In genomic region chr16:64089697-64090096, GRCh38 we compare ENCODE assay signal across 8 cellular contexts.
DNase-seq lines count a peak whose midpoint lies in the region; ATAC-seq and TF ChIP-seq lines count a peak whose summit lies in the region.

No MANE protein-coding gene starts in this region.

- H3K9me3 Mint-ChIP-seq in WTC11, result no peaks in the 10 kb centered on the region
- peaks cover 15% of the 10 kb centered on the region for H3K9me3 Mint-ChIP-seq in activated naive CD4-positive, alpha-beta T cell treated with anti-CD3 and anti-CD28 coated beads for 36 hours
- peaks cover 4 to 13% of the 10 kb centered on the region in 2 donors for H3K9me3 Mint-ChIP-seq in natural killer cell

- H3K27me3 ChIP-seq in AG04450 (ENCODE audit: control insufficient read depth, insufficient read depth, low read length), result no peaks in the 10 kb centered on the region
- no peaks in the 10 kb centered on the region for H3K27me3 ChIP-seq in kidney epithelial cell (ENCODE audit: control insufficient read depth, insufficient read depth, low read length)

- no peaks in the 10 kb centered on the region for H3K9me3 ChIP-seq in AG04450 (ENCODE audit: control insufficient read depth, insufficient read depth, low read length)

- no peaks in the 10 kb centered on the region for H3K36me3 ChIP-seq in kidney epithelial cell (ENCODE audit: control insufficient read depth, insufficient read depth, low read length)

- H3K27me3 Mint-ChIP-seq in WTC11 (ENCODE audit: low read depth) (no peaks in the 10 kb centered on the region), natural killer cell (ENCODE audit: low read depth in 2 of 2) (no peaks in the 10 kb centered on the region)
- H3K27me3 Mint-ChIP-seq in activated naive CD4-positive, alpha-beta T cell treated with anti-CD3 and anti-CD28 coated beads for 36 hours (ENCODE audit: low read depth), result no peaks in the 10 kb centered on the region

- POLR2A ChIA-PET in AG04450 (lab: Yijun Ruan, JAX), result no interaction called here
- POLR2A ChIA-PET in WTC11 (lab: Charles Lee), result no interaction called here

- H3K4me1 Mint-ChIP-seq in WTC11, result peaks cover 6% of the 10 kb centered on the region
- no peaks in the 10 kb centered on the region for H3K4me1 Mint-ChIP-seq in activated naive CD4-positive, alpha-beta T cell treated with anti-CD3 and anti-CD28 coated beads for 36 hours (ENCODE audit: low read depth)
- no peaks in the 10 kb centered on the region for H3K4me1 Mint-ChIP-seq in natural killer cell

- H3K36me3 Mint-ChIP-seq in WTC11, result no peaks in the 10 kb centered on the region
- H3K36me3 Mint-ChIP-seq in activated naive CD4-positive, alpha-beta T cell treated with anti-CD3 and anti-CD28 coated beads for 36 hours (ENCODE audit: low read depth), result no peaks in the 10 kb centered on the region
- no peaks in the 10 kb centered on the region for H3K36me3 Mint-ChIP-seq in natural killer cell

- CTCF ChIA-PET in AG04450 (lab: Charles Lee), result interaction anchor here (0.6 to 0.9 kb wide), 3 partner anchors 20 to 1027 kb away, joined by 3 to 4 read pairs (median 3); no protein-coding TSS in a partner anchor
- CTCF ChIA-PET in WTC11 (lab: Charles Lee), result no interaction called here
- CTCF ChIA-PET in activated naive CD4-positive, alpha-beta T cell treated with anti-CD3 and anti-CD28 coated beads for 36 hours (lab: Charles Lee), result no interaction called here

- TF ChIP-seq CTCF in AG04450 (IDR thresholded peaks at IDR 0.05; ENCODE audit: low read depth, low read length) (peak; percentile 53), WTC11 (IDR thresholded peaks at IDR 0.05) (peak; percentile 45; the same call in 1 of the 2 replicates), kidney epithelial cell (IDR thresholded peaks at IDR 0.05; ENCODE audit: insufficient read depth, low read length, poor library complexity, severe bottlenecking) (peak; percentile 46), natural killer cell (IDR thresholded peaks at IDR 0.05) (no peak)

- intact Hi-C loops in activated naive CD4-positive, alpha-beta T cell treated with anti-CD3 and anti-CD28 coated beads for 36 hours (cut with micrococcal nuclease), result loop anchor here (5.0 kb wide), 1 partner anchor 1028 kb away; no protein-coding TSS in a partner anchor
- intact Hi-C loops in natural killer cell (cut with micrococcal nuclease), result no loop called here

- no peak overlapping the region for H3K27ac ChIP-seq in AG04450 (ENCODE audit: low read depth, low read length)

- H3K4me3 ChIP-seq in AG04450 (ENCODE audit: low read depth, low read length), result no peak overlapping the region
- H3K4me3 ChIP-seq in kidney epithelial cell (ENCODE audit: low read depth, low read length), result no peak overlapping the region

- ATAC-seq in WTC11 (peak; percentile 84), GM21786 (IDR thresholded peaks at IDR 0.05; ENCODE audit: unreplicated experiment) (no peak), natural killer cell (no peak)

- no peak overlapping the region for H3K4me3 Mint-ChIP-seq in WTC11
- H3K4me3 Mint-ChIP-seq in activated naive CD4-positive, alpha-beta T cell treated with anti-CD3 and anti-CD28 coated beads for 36 hours, result no peak overlapping the region
- H3K4me3 Mint-ChIP-seq in natural killer cell, result no peak overlapping the region

- DNase-seq in AG04450 (ENCODE audit: low read depth, low spot score) (no peak), HS-5 (ENCODE audit: low read depth) (peak; percentile 16), WTC11 (ENCODE audit: low spot score) (no peak), kidney epithelial cell (ENCODE audit: low read depth) (no peak), natural killer cell (no peak)
- DNase-seq in activated T-cell treated with anti-CD3 and anti-CD28 coated beads, Interleukin-2, amount 50 U/mL, for 48 hours, result no peak
- DNase-seq in activated naive CD4-positive, alpha-beta T cell treated with anti-CD3 and anti-CD28 coated beads for 36 hours, result no peak

- H3K27ac Mint-ChIP-seq in WTC11 (no peak overlapping the region), natural killer cell (no peak overlapping the region)
- H3K27ac Mint-ChIP-seq in activated naive CD4-positive, alpha-beta T cell treated with anti-CD3 and anti-CD28 coated beads for 36 hours, result no peak overlapping the region

TF ChIP-seq in WTC11, 78 proteins besides CTCF, POLR2A, EP300 and RAD21:
- TF ChIP-seq ESRRA (CRISPR knock-in tag; IDR thresholded peaks at IDR 0.05; ENCODE audit: borderline replicate concordance) (no peak), IRF1 (CRISPR knock-in tag; IDR thresholded peaks at IDR 0.05) (no peak), ZNF219 (CRISPR knock-in tag; IDR thresholded peaks at IDR 0.05; ENCODE audit: borderline replicate concordance) (no peak), RELA (CRISPR knock-in tag; IDR thresholded peaks at IDR 0.05; ENCODE audit: borderline replicate concordance) (no peak), ELF4 (CRISPR knock-in tag; IDR thresholded peaks at IDR 0.05; ENCODE audit: low read depth) (no peak), E2F1 (CRISPR knock-in tag; IDR thresholded peaks at IDR 0.05) (no peak), ZNF317 (CRISPR knock-in tag; IDR thresholded peaks at IDR 0.05; ENCODE audit: borderline replicate concordance, low read depth) (no peak), ZBTB21 (CRISPR knock-in tag; IDR thresholded peaks at IDR 0.05; ENCODE audit: borderline replicate concordance) (no peak), SP1 (CRISPR knock-in tag; conservative IDR thresholded peaks at IDR 0.05) (no peak), HMGA2 (CRISPR knock-in tag; IDR thresholded peaks at IDR 0.05) (no peak), SMAD4 (CRISPR knock-in tag; IDR thresholded peaks at IDR 0.05) (no peak), ETV6 (CRISPR knock-in tag; IDR thresholded peaks at IDR 0.05) (no peak), NR3C1 (CRISPR knock-in tag; conservative IDR thresholded peaks at IDR 0.05; ENCODE audit: low read depth) (no peak), KAT7 (CRISPR knock-in tag; IDR thresholded peaks at IDR 0.05; ENCODE audit: borderline replicate concordance) (no peak)
- TF ChIP-seq, protein P1, sequence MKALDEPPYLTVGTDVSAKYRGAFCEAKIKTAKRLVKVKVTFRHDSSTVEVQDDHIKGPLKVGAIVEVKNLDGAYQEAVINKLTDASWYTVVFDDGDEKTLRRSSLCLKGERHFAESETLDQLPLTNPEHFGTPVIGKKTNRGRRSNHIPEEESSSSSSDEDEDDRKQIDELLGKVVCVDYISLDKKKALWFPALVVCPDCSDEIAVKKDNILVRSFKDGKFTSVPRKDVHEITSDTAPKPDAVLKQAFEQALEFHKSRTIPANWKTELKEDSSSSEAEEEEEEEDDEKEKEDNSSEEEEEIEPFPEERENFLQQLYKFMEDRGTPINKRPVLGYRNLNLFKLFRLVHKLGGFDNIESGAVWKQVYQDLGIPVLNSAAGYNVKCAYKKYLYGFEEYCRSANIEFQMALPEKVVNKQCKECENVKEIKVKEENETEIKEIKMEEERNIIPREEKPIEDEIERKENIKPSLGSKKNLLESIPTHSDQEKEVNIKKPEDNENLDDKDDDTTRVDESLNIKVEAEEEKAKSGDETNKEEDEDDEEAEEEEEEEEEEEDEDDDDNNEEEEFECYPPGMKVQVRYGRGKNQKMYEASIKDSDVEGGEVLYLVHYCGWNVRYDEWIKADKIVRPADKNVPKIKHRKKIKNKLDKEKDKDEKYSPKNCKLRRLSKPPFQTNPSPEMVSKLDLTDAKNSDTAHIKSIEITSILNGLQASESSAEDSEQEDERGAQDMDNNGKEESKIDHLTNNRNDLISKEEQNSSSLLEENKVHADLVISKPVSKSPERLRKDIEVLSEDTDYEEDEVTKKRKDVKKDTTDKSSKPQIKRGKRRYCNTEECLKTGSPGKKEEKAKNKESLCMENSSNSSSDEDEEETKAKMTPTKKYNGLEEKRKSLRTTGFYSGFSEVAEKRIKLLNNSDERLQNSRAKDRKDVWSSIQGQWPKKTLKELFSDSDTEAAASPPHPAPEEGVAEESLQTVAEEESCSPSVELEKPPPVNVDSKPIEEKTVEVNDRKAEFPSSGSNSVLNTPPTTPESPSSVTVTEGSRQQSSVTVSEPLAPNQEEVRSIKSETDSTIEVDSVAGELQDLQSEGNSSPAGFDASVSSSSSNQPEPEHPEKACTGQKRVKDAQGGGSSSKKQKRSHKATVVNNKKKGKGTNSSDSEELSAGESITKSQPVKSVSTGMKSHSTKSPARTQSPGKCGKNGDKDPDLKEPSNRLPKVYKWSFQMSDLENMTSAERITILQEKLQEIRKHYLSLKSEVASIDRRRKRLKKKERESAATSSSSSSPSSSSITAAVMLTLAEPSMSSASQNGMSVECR (CRISPR knock-in tag; IDR thresholded peaks at IDR 0.05; ENCODE audit: borderline replicate concordance), result no peak
- TF ChIP-seq, protein P2, sequence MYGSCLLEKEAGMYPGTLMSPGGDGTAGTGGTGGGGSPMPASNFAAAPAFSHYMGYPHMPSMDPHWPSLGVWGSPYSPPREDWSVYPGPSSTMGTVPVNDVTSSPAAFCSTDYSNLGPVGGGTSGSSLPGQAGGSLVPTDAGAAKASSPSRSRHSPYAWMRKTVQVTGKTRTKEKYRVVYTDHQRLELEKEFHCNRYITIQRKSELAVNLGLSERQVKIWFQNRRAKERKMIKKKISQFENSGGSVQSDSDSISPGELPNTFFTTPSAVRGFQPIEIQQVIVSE (CRISPR knock-in tag; IDR thresholded peaks at IDR 0.05; ENCODE audit: borderline replicate concordance), result no peak
